13 cellular contexts compared by ENCODE assay signal in the genomic region with DNA sequence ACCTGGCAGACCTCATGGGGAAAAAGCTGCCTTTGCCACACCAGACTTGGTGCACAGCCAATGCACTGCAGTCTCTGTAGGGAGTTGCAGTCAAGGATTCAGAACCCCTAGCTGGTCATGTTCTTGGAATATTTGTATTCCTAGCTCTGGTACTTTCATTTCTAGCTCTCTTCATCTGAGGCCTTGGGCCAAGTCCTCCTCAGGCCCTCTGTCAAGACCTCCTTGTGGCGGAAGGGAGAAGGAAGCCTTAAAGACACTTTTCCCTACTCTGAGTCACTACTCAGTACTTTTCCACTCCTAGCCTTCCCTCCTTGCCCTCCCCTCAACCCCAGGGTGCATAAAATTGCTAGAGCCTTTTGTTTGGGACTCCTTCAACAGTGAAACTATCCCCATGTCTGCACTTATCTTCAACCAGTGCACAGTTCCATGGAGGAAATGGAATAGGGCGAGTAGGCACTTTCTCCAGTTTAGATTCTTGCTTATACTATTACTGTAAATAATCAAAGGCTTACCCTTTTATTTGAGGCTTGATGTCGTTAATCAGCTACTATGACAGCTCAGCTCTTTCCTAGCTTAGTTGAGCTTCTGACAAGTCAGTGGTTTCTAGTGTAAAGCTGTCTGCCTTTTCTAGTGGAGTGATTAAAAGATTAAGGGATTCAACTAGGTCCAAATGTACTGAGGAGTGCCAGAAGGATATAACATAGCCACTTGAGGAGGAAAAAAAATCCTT. TPM values are rescaled to one million over a fixed set of nuclear protein-coding genes. Genes with fewer than 3 reads are reported as not detected.
DNase-seq lines count a peak whose midpoint lies in the region; ATAC-seq, FAIRE-seq and TF ChIP-seq lines count a peak whose summit lies in the region.
"Had no signal": no experiment of that assay in that cellular context is flagged by ENCODE, and none has a peak within 500 bp of the region (broad histone marks: within the 10 kb centered on the region; RNA-seq: fewer than 3 reads in every experiment).

No MANE protein-coding gene starts in this region.

- H3K9me3 ChIP-seq in right atrium auricular region (no peaks in the 10 kb centered on the region), SK-N-SH (no peaks in the 10 kb centered on the region)
- H3K9me3 ChIP-seq: adrenal gland, neutrophil, testis had no signal

- H3K9ac ChIP-seq in SK-N-SH, result no peak overlapping the region

- no peaks in the 10 kb centered on the region for H3F3A ChIP-seq in SK-N-SH (replicated peaks; ENCODE audit: insufficient read depth)

- H3K4me3 ChIP-seq in right atrium auricular region (no peak overlapping the region), SK-N-SH (ENCODE audit: low read depth in 2 of 2, low read length in 1 of 2) (no peak overlapping the region)
- H3K4me3 ChIP-seq: adrenal gland, testis had no signal

- intact Hi-C loops in Right ventricle myocardium superior (cut with DNase I) (no loop called here), head of caudate nucleus (cut with DNase I) (no loop called here)

- WGBS in SK-N-SH (ENCODE audit: low lambda C conversion rate), result 84% methylated on average over 3 of the region's 3 CpGs

- no peak for TF ChIP-seq CTCF in right atrium auricular region (IDR thresholded peaks at IDR 0.05)
- TF ChIP-seq CTCF in SK-N-SH (IDR thresholded peaks at IDR 0.05), result peak; percentile 25

- H4K20me1 ChIP-seq in SK-N-SH (ENCODE audit: insufficient read depth), result no peaks in the 10 kb centered on the region

- DNase-seq in Right ventricle myocardium superior (no peak), right atrium auricular region (ENCODE audit: low spot score) (no peak), SK-N-SH (no peak), foreskin melanocyte (peak; percentile 71), urothelium cell line (ENCODE audit: low spot score) (peak; percentile 70), head of caudate nucleus (no peak)
- DNase-seq: adrenal gland, AML-193, testis had no signal

- peaks cover 11% of the 10 kb centered on the region for H3K27me3 Mint-ChIP-seq in stimulated activated memory B cell treated with anti-CD40 and anti-IgM and Interleukin-4, amounts not matched to agents 10 μg/mL and 1 μg/mL and 100 μg/mL, for 72 hours

- H3K4me3 Mint-ChIP-seq in stimulated activated memory B cell treated with anti-CD40 and anti-IgM and Interleukin-4, amounts not matched to agents 10 μg/mL and 1 μg/mL and 100 μg/mL, for 72 hours, result no peak overlapping the region

- H3K27me3 ChIP-seq in right atrium auricular region (no peaks in the 10 kb centered on the region), SK-N-SH (ENCODE audit: insufficient read depth) (no peaks in the 10 kb centered on the region)
- H3K27me3 ChIP-seq: adrenal gland, neutrophil, testis had no signal

- no peaks in the 10 kb centered on the region for H3K36me3 Mint-ChIP-seq in stimulated activated memory B cell treated with anti-CD40 and anti-IgM and Interleukin-4, amounts not matched to agents 10 μg/mL and 1 μg/mL and 100 μg/mL, for 72 hours

- H3K4me1 ChIP-seq in right atrium auricular region, result no peaks in the 10 kb centered on the region
- H3K4me1 ChIP-seq in SK-N-SH (ENCODE audit: control insufficient read depth in 1 of 2, insufficient read depth in 2 of 2, low read depth in 1 of 2, low read length in 1 of 2), result no peaks in the 10 kb centered on the region; a peak in 1 of 4 replicates
- H3K4me1 ChIP-seq: adrenal gland, testis had no signal

- ATAC-seq in Right ventricle myocardium superior (ENCODE audit: poor library complexity), result peak; percentile 55
- ATAC-seq in HG03520 (IDR thresholded peaks at IDR 0.05; ENCODE audit: unreplicated experiment), result no peak
- ATAC-seq in stimulated activated memory B cell treated with anti-CD40 and anti-IgM and Interleukin-4, amounts not matched to agents 10 μg/mL and 1 μg/mL and 100 μg/mL, for 72 hours, result no peak

- no peak for TF ChIP-seq EP300 in SK-N-SH (IDR thresholded peaks at IDR 0.05; ENCODE audit: borderline replicate concordance in 1 of 2, low read depth in 1 of 2, low read length in 1 of 2)

- H3K4me2 ChIP-seq in SK-N-SH, result 0 out of 2 replicates have a peak overlapping the region, but pooled peaks have one; percentile 8

- FAIRE-seq in urothelium cell line (lab: Jason Lieb, UNC), result no peak

- peaks cover 2% of the 10 kb centered on the region for H3K9me3 Mint-ChIP-seq in stimulated activated memory B cell treated with anti-CD40 and anti-IgM and Interleukin-4, amounts not matched to agents 10 μg/mL and 1 μg/mL and 100 μg/mL, for 72 hours

- no peaks in the 10 kb centered on the region for H3K4me1 Mint-ChIP-seq in stimulated activated memory B cell treated with anti-CD40 and anti-IgM and Interleukin-4, amounts not matched to agents 10 μg/mL and 1 μg/mL and 100 μg/mL, for 72 hours

- H3K79me2 ChIP-seq in SK-N-SH (ENCODE audit: insufficient read depth), result no peaks in the 10 kb centered on the region

- peak overlapping the region; percentile 42; the same call in 1 of the 2 replicates for H2AFZ ChIP-seq in SK-N-SH (ENCODE audit: low read depth)

- CTCF ChIA-PET in SK-N-SH (lab: Yijun Ruan, JAX), result interaction anchor here (0.7 to 1.2 kb wide), 5 partner anchors 9 to 100 kb away, joined by 3 to 4 read pairs (median 3); a partner anchor contains a TSS

- POLR2A ChIA-PET in SK-N-SH (lab: Yijun Ruan, JAX), result no interaction called here

- TF ChIP-seq RAD21 in SK-N-SH (IDR thresholded peaks at IDR 0.05; ENCODE audit: low read length), result no peak

- no peaks in the 10 kb centered on the region for H3K9me2 ChIP-seq in SK-N-SH

- no peak overlapping the region for H3K27ac Mint-ChIP-seq in stimulated activated memory B cell treated with anti-CD40 and anti-IgM and Interleukin-4, amounts not matched to agents 10 μg/mL and 1 μg/mL and 100 μg/mL, for 72 hours

- H3K27ac ChIP-seq in right atrium auricular region, result no peak overlapping the region
- H3K27ac ChIP-seq in SK-N-SH (ENCODE audit: low read depth in 2 of 2, low read length in 1 of 2), result no peak overlapping the region; a peak in 1 of 4 replicates
- H3K27ac ChIP-seq: adrenal gland, neutrophil, testis had no signal

- H3K36me3 ChIP-seq in right atrium auricular region, result no peaks in the 10 kb centered on the region
- no peaks in the 10 kb centered on the region for H3K36me3 ChIP-seq in SK-N-SH (replicated peaks in 1 of 2; ENCODE audit: control insufficient read depth in 1 of 2, insufficient read depth in 2 of 2, low read length in 1 of 2)
- H3K36me3 ChIP-seq: adrenal gland, neutrophil had no signal

TF ChIP-seq in SK-N-SH, 30 proteins besides CTCF, POLR2A, EP300 and RAD21:
- TF ChIP-seq CHD2 (IDR thresholded peaks at IDR 0.05; ENCODE audit: low read length, partially characterized antibody), result no peak
- TF ChIP-seq MXI1 (IDR thresholded peaks at IDR 0.05; ENCODE audit: low read depth, low read length), result no peak
- TF ChIP-seq, protein P1, sequence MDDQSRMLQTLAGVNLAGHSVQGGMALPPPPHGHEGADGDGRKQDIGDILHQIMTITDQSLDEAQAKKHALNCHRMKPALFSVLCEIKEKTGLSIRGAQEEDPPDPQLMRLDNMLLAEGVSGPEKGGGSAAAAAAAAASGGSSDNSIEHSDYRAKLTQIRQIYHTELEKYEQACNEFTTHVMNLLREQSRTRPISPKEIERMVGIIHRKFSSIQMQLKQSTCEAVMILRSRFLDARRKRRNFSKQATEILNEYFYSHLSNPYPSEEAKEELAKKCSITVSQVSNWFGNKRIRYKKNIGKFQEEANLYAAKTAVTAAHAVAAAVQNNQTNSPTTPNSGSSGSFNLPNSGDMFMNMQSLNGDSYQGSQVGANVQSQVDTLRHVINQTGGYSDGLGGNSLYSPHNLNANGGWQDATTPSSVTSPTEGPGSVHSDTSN (IDR thresholded peaks at IDR 0.05), result no peak
- no peak for TF ChIP-seq NFIC (IDR thresholded peaks at IDR 0.05; ENCODE audit: borderline replicate concordance)
- TF ChIP-seq, protein P2, sequence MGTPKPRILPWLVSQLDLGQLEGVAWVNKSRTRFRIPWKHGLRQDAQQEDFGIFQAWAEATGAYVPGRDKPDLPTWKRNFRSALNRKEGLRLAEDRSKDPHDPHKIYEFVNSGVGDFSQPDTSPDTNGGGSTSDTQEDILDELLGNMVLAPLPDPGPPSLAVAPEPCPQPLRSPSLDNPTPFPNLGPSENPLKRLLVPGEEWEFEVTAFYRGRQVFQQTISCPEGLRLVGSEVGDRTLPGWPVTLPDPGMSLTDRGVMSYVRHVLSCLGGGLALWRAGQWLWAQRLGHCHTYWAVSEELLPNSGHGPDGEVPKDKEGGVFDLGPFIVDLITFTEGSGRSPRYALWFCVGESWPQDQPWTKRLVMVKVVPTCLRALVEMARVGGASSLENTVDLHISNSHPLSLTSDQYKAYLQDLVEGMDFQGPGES (IDR thresholded peaks at IDR 0.05; ENCODE audit: low read depth, low read length), result no peak
- TF ChIP-seq TEAD4 (IDR thresholded peaks at IDR 0.05; ENCODE audit: borderline replicate concordance, insufficient read depth), result no peak
- TF ChIP-seq, protein P3, sequence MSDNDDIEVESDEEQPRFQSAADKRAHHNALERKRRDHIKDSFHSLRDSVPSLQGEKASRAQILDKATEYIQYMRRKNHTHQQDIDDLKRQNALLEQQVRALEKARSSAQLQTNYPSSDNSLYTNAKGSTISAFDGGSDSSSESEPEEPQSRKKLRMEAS (IDR thresholded peaks at IDR 0.05; ENCODE audit: low read depth), result no peak
- TF ChIP-seq SMC3 (IDR thresholded peaks at IDR 0.05; ENCODE audit: low read depth, low read length), result no peak
- TF ChIP-seq JUND (IDR thresholded peaks at IDR 0.05), result no peak
- TF ChIP-seq YY1 (IDR thresholded peaks at IDR 0.05; ENCODE audit: low read depth), result no peak
- TF ChIP-seq FOSL2 (IDR thresholded peaks at IDR 0.05; ENCODE audit: borderline replicate concordance, low read depth), result no peak
- TF ChIP-seq TCF12 (IDR thresholded peaks at IDR 0.05), result no peak
- no peak for TF ChIP-seq GABPA (IDR thresholded peaks at IDR 0.05; ENCODE audit: low read depth)
- no peak for TF ChIP-seq NRF1 (IDR thresholded peaks at IDR 0.05; ENCODE audit: low read depth, low read length)
- no peak for TF ChIP-seq MEF2A (IDR thresholded peaks at IDR 0.05; ENCODE audit: borderline replicate concordance, low read depth)

RNA-seq across cellular contexts. Expression of a gene that starts 15.8 kb away (rescaled TPM):
- total RNA-seq in Right ventricle myocardium superior (not detected), right atrium auricular region (10 to 100 TPM in 1 of 2 donors, not detected in 1; 10.3 TPM)
- polyA plus RNA-seq in SK-N-SH (2012; rRNA removed), result 0.02 and 0.03 TPM in 2 replicates
- polyA plus RNA-seq in SK-N-SH (2012; cell fraction: cytosol; rRNA removed), result 0.04 and 0.06 TPM in 2 replicates
- polyA plus RNA-seq in SK-N-SH (2012; cell fraction: nucleus; rRNA removed), result 0.14 and 0.27 TPM in 2 replicates
- total RNA-seq: NCI-H460 had no signal

RNA-seq across cellular contexts. Expression of a gene that starts 21.7 kb away (rescaled TPM):
- total RNA-seq in Right ventricle myocardium superior (3.5 TPM), right atrium auricular region (1 to 10 TPM; 3.0 to 3.9 TPM)
- 17.3 and 19.1 TPM in 2 replicates for polyA plus RNA-seq in SK-N-SH (2012; rRNA removed)
- polyA plus RNA-seq in SK-N-SH (2012; cell fraction: cytosol; rRNA removed), result 11.1 and 14.4 TPM in 2 replicates
- polyA plus RNA-seq in SK-N-SH (2012; cell fraction: nucleus; rRNA removed), result 22.9 and 25.0 TPM in 2 replicates

Comparison
In these comparisons a context has a peak if more than half of its experiments do, and no peak if none do; other contexts are left out.
1. DNase-seq: peak in foreskin melanocyte (single experiment) and urothelium cell line (single experiment); none in Right ventricle myocardium superior (single experiment), right atrium auricular region (single experiment), SK-N-SH (single experiment) and head of caudate nucleus (0 of 42).